In genomic region chr6:143539723-143540122, GRCh38 we compare ENCODE assay signal across 18 cellular contexts. TPM values are rescaled to one million over a fixed set of nuclear protein-coding genes. Genes with fewer than 3 reads are reported as not detected.
DNase-seq lines count a peak whose midpoint lies in the region; ATAC-seq and TF ChIP-seq lines count a peak whose summit lies in the region.
"Had no signal": no experiment of that assay in that cellular context is flagged by ENCODE, and none has a peak within 500 bp of the region (broad histone marks: within the 10 kb centered on the region; RNA-seq: fewer than 3 reads in every experiment).

No MANE protein-coding gene starts in this region.

- H3K9me3 ChIP-seq in HUES48 (ENCODE audit: control insufficient read depth, insufficient read depth, low read length) (no peaks in the 10 kb centered on the region), gastroesophageal sphincter (no peaks in the 10 kb centered on the region)
- H3K9me3 ChIP-seq: Peyer's patch, thyroid gland had no signal

- peak; percentile 30 for DNase-seq in activated CD4-positive, alpha-beta T cell treated with anti-CD3 and anti-CD28 coated beads for 36 hours
- no peak for DNase-seq in activated CD4-positive, alpha-beta T cell treated with anti-CD3 and anti-CD28 coated beads for 1 hour
- DNase-seq in activated CD8-positive, alpha-beta T cell treated with anti-CD3 and anti-CD28 coated beads, Interleukin-2, amount 10 ng/mL, durations not matched to agents 7 days and 5 days = no peak
- DNase-seq in mesendoderm = peak; percentile 50
- DNase-seq in COLO668 (lab: John Stamatoyannopoulos, UW; ENCODE audit: unreplicated experiment) = no peak
- DNase-seq: amygdala, DMS53, foreskin keratinocyte, NCI-H1048, NCI-H526 treated with DMSO at 0.1 percent for 48 hours, Peyer's patch, thyroid gland had no signal

- no peak overlapping the region for H3K18ac ChIP-seq in mesendoderm (ENCODE audit: low read length)

- WGBS in mesendoderm (ENCODE audit: extremely low coverage, insufficient coverage, low lambda C conversion rate) = no CpG with 5 or more reads among the region's 7 CpGs
- 92 to 93% methylated on average over 7 of the region's 7 CpGs for WGBS in gastroesophageal sphincter (ENCODE audit: low coverage in 1 of 2), 2 donors

- H2BK5ac ChIP-seq in mesendoderm (ENCODE audit: low read length) = no peak overlapping the region

- no peak for TF ChIP-seq POLR2A in gastroesophageal sphincter (IDR thresholded peaks at IDR 0.05)

- H3K4me3 ChIP-seq in HUES48 (ENCODE audit: low read depth, low read length) = no peak overlapping the region
- H3K4me3 ChIP-seq in mesendoderm (ENCODE audit: low read length) = no peak overlapping the region
- H3K4me3 ChIP-seq in gastroesophageal sphincter = no peak overlapping the region
- H3K4me3 ChIP-seq: Peyer's patch, thyroid gland had no signal

- intact Hi-C loops in activated CD4-positive, alpha-beta T cell treated with anti-CD3 and anti-CD28 coated beads for 36 hours (cut with DNase I, micrococcal nuclease) = loop anchor here in 1 of 2 experiments (5.0 kb wide), 1 partner anchor 87 kb away; the partner anchor contains the start of genes ADAT2 and PEX3

- no peak overlapping the region for H4K5ac ChIP-seq in mesendoderm (ENCODE audit: low read length)

- peak overlapping the region; percentile 80 for H3K4me3 Mint-ChIP-seq in activated CD4-positive, alpha-beta T cell treated with anti-CD3 and anti-CD28 coated beads for 36 hours
- no peak overlapping the region for H3K4me3 Mint-ChIP-seq in activated CD8-positive, alpha-beta T cell treated with anti-CD3 and anti-CD28 coated beads, Interleukin-2, amount 10 ng/mL, durations not matched to agents 7 days and 5 days

- CTCF ChIA-PET in activated CD4-positive, alpha-beta T cell treated with anti-CD3 and anti-CD28 coated beads for 36 hours (lab: Charles Lee) = interaction anchor here (0.6 to 1.9 kb wide), 3 partner anchors 8 to 47 kb away, joined by 3 to 7 read pairs (median 3); no protein-coding TSS in a partner anchor
- CTCF ChIA-PET in activated CD8-positive, alpha-beta T cell treated with anti-CD3 and anti-CD28 coated beads, Interleukin-2, amount 10 ng/mL, durations not matched to agents 7 days and 5 days (lab: Charles Lee) = interaction anchor here (4.7 kb wide), 1 partner anchor 26 kb away, joined by 15 read pairs; no protein-coding TSS in a partner anchor

- H4K8ac ChIP-seq in mesendoderm (ENCODE audit: low read depth, low read length) = no peak overlapping the region

- TF ChIP-seq CTCF in gastroesophageal sphincter (IDR thresholded peaks at IDR 0.05) = no peak

- H3K27ac ChIP-seq in HUES48 (ENCODE audit: low read depth, low read length) = peak overlapping the region; percentile 7
- H3K27ac ChIP-seq in mesendoderm (ENCODE audit: low read depth, low read length) = no peak overlapping the region
- H3K27ac ChIP-seq in gastroesophageal sphincter = no peak overlapping the region
- H3K27ac ChIP-seq: 22Rv1, foreskin keratinocyte, thyroid gland had no signal

- H3K4ac ChIP-seq in mesendoderm (ENCODE audit: low read depth, low read length) = no peak overlapping the region

- H3K79me2 ChIP-seq in mesendoderm (ENCODE audit: control insufficient read depth, insufficient read depth, low read length) = no peaks in the 10 kb centered on the region

- H2BK15ac ChIP-seq in mesendoderm (replicated peaks; ENCODE audit: low read depth) = no peak overlapping the region

- H3K23ac ChIP-seq in mesendoderm (ENCODE audit: low read length) = no peak overlapping the region

- H3K4me2 ChIP-seq in mesendoderm (ENCODE audit: low read length) = no peak overlapping the region

- peak; percentile 9 for ATAC-seq in activated CD4-positive, alpha-beta T cell treated with anti-CD3 and anti-CD28 coated beads for 36 hours
- ATAC-seq in activated CD8-positive, alpha-beta T cell treated with anti-CD3 and anti-CD28 coated beads, Interleukin-2, amount 10 ng/mL, durations not matched to agents 7 days and 5 days = no peak
- ATAC-seq in GM21360 (IDR thresholded peaks at IDR 0.05; ENCODE audit: unreplicated experiment) = no peak
- ATAC-seq in gastroesophageal sphincter = no peak
- ATAC-seq: foreskin keratinocyte, left lobe of liver, SK-N-SH treated with all-trans-retinoic acid at 6 μM for 48 hours had no signal

- H3K4me1 ChIP-seq in HUES48 (ENCODE audit: control insufficient read depth, insufficient read depth, low read length) (peaks cover 26% of the 10 kb centered on the region), mesendoderm (ENCODE audit: control insufficient read depth, low read depth, low read length) (peaks cover 2% of the 10 kb centered on the region), gastroesophageal sphincter (peaks cover 0 to 17% (median 6%) of the 10 kb centered on the region in 3 donors)
- H3K4me1 ChIP-seq: foreskin keratinocyte had no signal

- POLR2A ChIA-PET in activated CD4-positive, alpha-beta T cell treated with anti-CD3 and anti-CD28 coated beads for 36 hours (lab: Charles Lee) = interaction anchor here (0.6 kb wide), 1 partner anchor 318 kb away, joined by 3 read pairs; no protein-coding TSS in a partner anchor
- POLR2A ChIA-PET in activated CD8-positive, alpha-beta T cell treated with anti-CD3 and anti-CD28 coated beads, Interleukin-2, amount 10 ng/mL, durations not matched to agents 7 days and 5 days (lab: Charles Lee) = no interaction called here

- H3K9me3 Mint-ChIP-seq in activated CD4-positive, alpha-beta T cell treated with anti-CD3 and anti-CD28 coated beads for 36 hours (ENCODE audit: low read depth) = no peaks in the 10 kb centered on the region
- no peaks in the 10 kb centered on the region for H3K9me3 Mint-ChIP-seq in activated CD8-positive, alpha-beta T cell treated with anti-CD3 and anti-CD28 coated beads, Interleukin-2, amount 10 ng/mL, durations not matched to agents 7 days and 5 days (ENCODE audit: insufficient read depth)

- no peaks in the 10 kb centered on the region for H3K27me3 Mint-ChIP-seq in activated CD4-positive, alpha-beta T cell treated with anti-CD3 and anti-CD28 coated beads for 36 hours
- H3K27me3 Mint-ChIP-seq in activated CD8-positive, alpha-beta T cell treated with anti-CD3 and anti-CD28 coated beads, Interleukin-2, amount 10 ng/mL, durations not matched to agents 7 days and 5 days (ENCODE audit: low read depth) = no peaks in the 10 kb centered on the region

- no peaks in the 10 kb centered on the region for H3K79me1 ChIP-seq in mesendoderm (ENCODE audit: low read length)

- H3K36me3 Mint-ChIP-seq in activated CD4-positive, alpha-beta T cell treated with anti-CD3 and anti-CD28 coated beads for 36 hours (ENCODE audit: low read depth) = no peaks in the 10 kb centered on the region
- H3K36me3 Mint-ChIP-seq in activated CD8-positive, alpha-beta T cell treated with anti-CD3 and anti-CD28 coated beads, Interleukin-2, amount 10 ng/mL, durations not matched to agents 7 days and 5 days (ENCODE audit: low read depth) = no peaks in the 10 kb centered on the region

- H3K27me3 ChIP-seq in HUES48 (ENCODE audit: control insufficient read depth, insufficient read depth, low read length) = peaks cover 35% of the 10 kb centered on the region
- H3K27me3 ChIP-seq in mesendoderm (ENCODE audit: insufficient read depth, low read length, poor library complexity) = no peaks in the 10 kb centered on the region
- no peaks in the 10 kb centered on the region for H3K27me3 ChIP-seq in gastroesophageal sphincter
- H3K27me3 ChIP-seq: foreskin keratinocyte, Peyer's patch, thyroid gland had no signal

- no peak overlapping the region for H2BK120ac ChIP-seq in mesendoderm (ENCODE audit: low read depth, low read length)

- H3K36me3 ChIP-seq in HUES48 (ENCODE audit: control insufficient read depth, insufficient read depth, low read length) (no peaks in the 10 kb centered on the region), mesendoderm (ENCODE audit: control insufficient read depth, insufficient read depth, low read length) (no peaks in the 10 kb centered on the region), gastroesophageal sphincter (no peaks in the 10 kb centered on the region)
- H3K36me3 ChIP-seq: Peyer's patch, thyroid gland had no signal

- H3K9ac ChIP-seq in HUES48 (ENCODE audit: low read depth, low read length) (no peak overlapping the region), mesendoderm (ENCODE audit: low read length) (no peak overlapping the region)

- H2AK5ac ChIP-seq in mesendoderm (ENCODE audit: low read length) = no peak overlapping the region

- H3K56ac ChIP-seq in mesendoderm (ENCODE audit: low read length) = no peak overlapping the region

- no peak for TF ChIP-seq EP300 in gastroesophageal sphincter (IDR thresholded peaks at IDR 0.05)

- H3K27ac Mint-ChIP-seq in activated CD4-positive, alpha-beta T cell treated with anti-CD3 and anti-CD28 coated beads for 36 hours = peak overlapping the region; percentile 78
- H3K27ac Mint-ChIP-seq in activated CD8-positive, alpha-beta T cell treated with anti-CD3 and anti-CD28 coated beads, Interleukin-2, amount 10 ng/mL, durations not matched to agents 7 days and 5 days = peak overlapping the region; percentile 25

- H3K4me1 Mint-ChIP-seq in activated CD4-positive, alpha-beta T cell treated with anti-CD3 and anti-CD28 coated beads for 36 hours = peaks cover 60% of the 10 kb centered on the region
- H3K4me1 Mint-ChIP-seq in activated CD8-positive, alpha-beta T cell treated with anti-CD3 and anti-CD28 coated beads, Interleukin-2, amount 10 ng/mL, durations not matched to agents 7 days and 5 days (ENCODE audit: low read depth) = peaks cover 53% of the 10 kb centered on the region

RNA-seq across cellular contexts. Expression of gene FUCA2, which starts 28.2 kb away (rescaled TPM):
- 1 to 10 TPM; 6.7 to 7.8 TPM for total RNA-seq in activated CD4-positive, alpha-beta T cell treated with anti-CD3 and anti-CD28 coated beads for 36 hours
- total RNA-seq in activated CD8-positive, alpha-beta T cell treated with anti-CD3 and anti-CD28 coated beads, Interleukin-2, amount 10 ng/mL, durations not matched to agents 7 days and 5 days = 10 to 100 TPM; 10.7 to 13.8 TPM
- 29.0 TPM for polyA plus RNA-seq in mesendoderm (2013, experiment 1 of 2)
- 30.0 TPM for polyA plus RNA-seq in mesendoderm (2013, experiment 2 of 2)
- total RNA-seq in gastroesophageal sphincter = 10 to 100 TPM; 19.4 to 28.4 (median 23.9) TPM

Comparison
In these comparisons a context has a peak if more than half of its experiments do, and no peak if none do; other contexts are left out.
1. DNase-seq: peak in activated CD4-positive, alpha-beta T cell treated with anti-CD3 and anti-CD28 coated beads for 36 hours (single experiment) and mesendoderm (single experiment); none in activated CD4-positive, alpha-beta T cell treated with anti-CD3 and anti-CD28 coated beads for 1 hour (single experiment), activated CD8-positive, alpha-beta T cell treated with anti-CD3 and anti-CD28 coated beads, Interleukin-2, amount 10 ng/mL, durations not matched to agents 7 days and 5 days (single experiment) and COLO668 (single experiment).